25 cellular contexts compared by ENCODE assay signal in genomic region chr11:62044639-62045121, GRCh38.
DNase-seq lines count a peak whose midpoint lies in the region; ATAC-seq and TF ChIP-seq lines count a peak whose summit lies in the region.
"Had no signal": no experiment of that assay in that cellular context is flagged by ENCODE, and none has a peak within 500 bp of the region (broad histone marks: within the 10 kb centered on the region; RNA-seq: fewer than 3 reads in every experiment).

No MANE protein-coding gene starts in this region.

- POLR2A ChIA-PET in activated CD4-positive, alpha-beta T cell treated with anti-CD3 and anti-CD28 coated beads for 36 hours (lab: Charles Lee), result no interaction called here

- peaks cover 2% of the 10 kb centered on the region for H3K4me1 Mint-ChIP-seq in activated CD4-positive, alpha-beta T cell treated with anti-CD3 and anti-CD28 coated beads for 36 hours
- H3K4me1 Mint-ChIP-seq: activated CD8-positive, alpha-beta memory T cell treated with anti-CD3 and anti-CD28 coated beads, Interleukin-2, amount 10 ng/mL, durations not matched to agents 7 days and 5 days had no signal

- no peaks in the 10 kb centered on the region for H3K9me3 ChIP-seq in breast epithelium
- H3K9me3 ChIP-seq: SJCRH30, tibial artery had no signal

- H3K4me1 ChIP-seq in breast epithelium, result peaks cover 0 to 9% of the 10 kb centered on the region in 2 donors
- H3K4me1 ChIP-seq: SJCRH30 had no signal

- H3K27me3 ChIP-seq in breast epithelium, result no peaks in the 10 kb centered on the region
- H3K27me3 ChIP-seq: cardiac muscle cell, dorsolateral prefrontal cortex, SJCRH30, tibial artery had no signal

- peaks cover 4% of the 10 kb centered on the region for H3K27me3 Mint-ChIP-seq in activated CD4-positive, alpha-beta T cell treated with anti-CD3 and anti-CD28 coated beads for 36 hours

- H3K9me3 Mint-ChIP-seq in activated CD4-positive, alpha-beta T cell treated with anti-CD3 and anti-CD28 coated beads for 36 hours (ENCODE audit: low read depth), result no peaks in the 10 kb centered on the region
- H3K9me3 Mint-ChIP-seq: activated CD4-positive, alpha-beta T cell treated with anti-CD3 and anti-CD28 coated beads, Interleukin-2, amount 10 ng/mL, durations not matched to agents 24 days and 14 days; stimulated activated naive CD8-positive, alpha-beta T cell treated with anti-CD3 and anti-CD28 coated beads, Interleukin-15, amount 100 ng/mL, for 72 hours had no signal

- peak; percentile 21 for ATAC-seq in left colon
- no peak for ATAC-seq in GM18520 (IDR thresholded peaks at IDR 0.05; ENCODE audit: unreplicated experiment)
- no peak for ATAC-seq in activated CD4-positive, alpha-beta T cell treated with anti-CD3 and anti-CD28 coated beads for 36 hours
- ATAC-seq: activated CD8-positive, alpha-beta memory T cell treated with anti-CD3 and anti-CD28 coated beads, Interleukin-2, amount 10 ng/mL, durations not matched to agents 7 days and 5 days; stimulated activated naive CD8-positive, alpha-beta T cell treated with anti-CD3 and anti-CD28 coated beads, Interleukin-15, amount 100 ng/mL, for 72 hours had no signal

- peak overlapping the region; percentile 20 to 77 for H3K27ac ChIP-seq in breast epithelium
- H3K27ac ChIP-seq: cardiac muscle cell, dorsolateral prefrontal cortex, SJCRH30, tibial artery had no signal

- H3K36me3 Mint-ChIP-seq in activated CD4-positive, alpha-beta T cell treated with anti-CD3 and anti-CD28 coated beads for 36 hours (ENCODE audit: low read depth), result no peaks in the 10 kb centered on the region
- H3K36me3 Mint-ChIP-seq: activated CD8-positive, alpha-beta memory T cell treated with anti-CD3 and anti-CD28 coated beads, Interleukin-2, amount 10 ng/mL, durations not matched to agents 7 days and 5 days had no signal

- H3K27ac Mint-ChIP-seq in activated CD4-positive, alpha-beta T cell treated with anti-CD3 and anti-CD28 coated beads for 36 hours, result no peak overlapping the region
- H3K27ac Mint-ChIP-seq: activated CD4-positive, alpha-beta T cell treated with anti-CD3 and anti-CD28 coated beads, Interleukin-2, amount 10 ng/mL, durations not matched to agents 24 days and 14 days; activated CD8-positive, alpha-beta memory T cell treated with anti-CD3 and anti-CD28 coated beads, Interleukin-2, amount 10 ng/mL, durations not matched to agents 7 days and 5 days; B cell; stimulated activated naive CD8-positive, alpha-beta T cell treated with anti-CD3 and anti-CD28 coated beads, Interleukin-15, amount 100 ng/mL, for 72 hours had no signal

- peak; percentile 38 for DNase-seq in A172 (ENCODE audit: low spot score)
- DNase-seq in LoVo (ENCODE audit: low spot score), result peak; percentile 93
- DNase-seq in breast epithelium (ENCODE audit: low spot score in 2 of 2), result no peak
- DNase-seq in left colon, result peak; percentile 60 to 86
- no peak for DNase-seq in NCI-H345 (lab: John Stamatoyannopoulos, UW)
- DNase-seq in NCI-H2029 treated with DMSO at 0.1 percent for 48 hours (lab: John Stamatoyannopoulos, UW), result no peak
- no peak for DNase-seq in activated CD4-positive, alpha-beta T cell treated with anti-CD3 and anti-CD28 coated beads for 36 hours
- DNase-seq: 8988T; activated CD4-positive, alpha-beta T cell treated with anti-CD3 and anti-CD28 coated beads, Interleukin-2, amount 10 ng/mL, durations not matched to agents 24 days and 14 days; activated CD8-positive, alpha-beta memory T cell treated with anti-CD3 and anti-CD28 coated beads, Interleukin-2, amount 10 ng/mL, durations not matched to agents 7 days and 5 days; activated naive CD4-positive, alpha-beta T cell treated with anti-CD3 and anti-CD28 coated beads, Interleukin-2, amount 50 U/mL, for 16 hours; dorsolateral prefrontal cortex; foreskin fibroblast; hypothalamus; NCI-H774; retina; SJCRH30; stimulated activated CD4-positive, alpha-beta T cell treated with anti-CD3 and anti-CD28 coated beads, Interleukin-12 subunit alpha, Interleukin-12 subunit beta, amount 100 ng/mL, for 4 hours; stimulated activated naive CD8-positive, alpha-beta T cell treated with anti-CD3 and anti-CD28 coated beads, Interleukin-15, amount 100 ng/mL, for 72 hours; T-helper 1 cell had no signal

- no peak overlapping the region for H3K4me3 ChIP-seq in breast epithelium
- H3K4me3 ChIP-seq: cardiac muscle cell, dorsolateral prefrontal cortex, lung, SJCRH30, tibial artery had no signal

- TF ChIP-seq POLR2A in breast epithelium (IDR thresholded peaks at IDR 0.05), result no peak

- H3K36me3 ChIP-seq in breast epithelium, result no peaks in the 10 kb centered on the region
- H3K36me3 ChIP-seq: cardiac muscle cell, SJCRH30, tibial artery had no signal

- TF ChIP-seq CTCF in breast epithelium (IDR thresholded peaks at IDR 0.05), result no peak

- CTCF ChIA-PET in activated CD4-positive, alpha-beta T cell treated with anti-CD3 and anti-CD28 coated beads for 36 hours (lab: Charles Lee), result interaction anchor here (0.8 kb wide), 2 partner anchors 10 to 37 kb away, joined by 3 read pairs; no protein-coding TSS in a partner anchor

- no peak overlapping the region for H3K4me3 Mint-ChIP-seq in activated CD4-positive, alpha-beta T cell treated with anti-CD3 and anti-CD28 coated beads for 36 hours
- H3K4me3 Mint-ChIP-seq: activated CD4-positive, alpha-beta T cell treated with anti-CD3 and anti-CD28 coated beads, Interleukin-2, amount 10 ng/mL, durations not matched to agents 24 days and 14 days; activated CD8-positive, alpha-beta memory T cell treated with anti-CD3 and anti-CD28 coated beads, Interleukin-2, amount 10 ng/mL, durations not matched to agents 7 days and 5 days; B cell; stimulated activated naive CD8-positive, alpha-beta T cell treated with anti-CD3 and anti-CD28 coated beads, Interleukin-15, amount 100 ng/mL, for 72 hours had no signal

- intact Hi-C loops in breast epithelium (cut with DNase I; ENCODE audit: low total_unique reads), result no loop called here
- intact Hi-C loops in left colon (cut with DNase I, micrococcal nuclease), result no loop called here
- intact Hi-C loops in activated CD4-positive, alpha-beta T cell treated with anti-CD3 and anti-CD28 coated beads for 36 hours (cut with DNase I, micrococcal nuclease), result no loop called here

Comparison
In these comparisons a context has a peak if more than half of its experiments do, and no peak if none do; other contexts are left out.
1. DNase-seq: peak in A172 (single experiment), LoVo (single experiment) and left colon (2 of 2); none in breast epithelium (0 of 2), NCI-H345 (single experiment), NCI-H2029 treated with DMSO at 0.1 percent for 48 hours (single experiment) and activated CD4-positive, alpha-beta T cell treated with anti-CD3 and anti-CD28 coated beads for 36 hours (single experiment).